Comparison of ENCODE assay signal across 21 cellular contexts in the genomic region with DNA sequence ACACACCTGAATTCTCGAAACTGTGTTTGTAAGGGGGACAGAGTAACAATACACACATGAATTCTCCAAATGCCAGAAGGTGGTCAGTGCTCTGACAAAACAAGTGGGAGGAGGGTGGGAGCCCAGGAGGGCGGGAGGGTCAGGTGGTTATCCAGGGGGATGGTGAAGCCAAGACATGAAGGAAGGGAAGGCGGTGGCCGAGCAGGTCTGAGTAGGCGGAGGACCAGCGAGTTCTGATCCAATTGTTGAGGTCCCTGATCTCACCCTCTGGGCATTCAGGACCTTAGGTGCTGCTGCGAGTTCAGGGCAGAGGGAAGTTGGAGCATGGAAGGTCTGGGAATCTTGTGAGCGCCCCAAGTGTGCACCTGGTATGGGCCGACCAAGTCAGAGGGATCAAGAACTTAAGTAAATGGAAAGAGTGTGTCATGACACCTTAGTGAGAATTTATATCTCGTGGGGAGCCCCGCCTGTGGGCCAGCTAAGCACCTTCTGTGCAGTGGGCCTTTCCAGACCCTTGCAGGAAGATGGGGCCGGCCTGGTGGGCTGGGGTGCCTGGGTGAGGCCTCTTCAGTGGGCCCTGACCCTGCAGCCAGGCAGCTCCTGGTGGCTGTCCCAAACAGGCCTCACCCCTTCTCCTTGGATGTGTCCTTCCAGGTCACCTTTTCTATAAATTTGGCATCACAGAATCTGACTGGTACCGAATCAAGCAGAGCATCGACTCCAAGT.
"Had no signal": no experiment of that assay in that cellular context is flagged by ENCODE, and none has a peak within 500 bp of the region (broad histone marks: within the 10 kb centered on the region; RNA-seq: fewer than 3 reads in every experiment).

No MANE protein-coding gene starts in this region.

- H3K27ac ChIP-seq: body of pancreas, cardiac muscle cell, left lung, prostate gland, spleen, tibial artery had no signal

- H3K9me3 Mint-ChIP-seq: activated CD4-positive, alpha-beta T cell treated with anti-CD3 and anti-CD28 coated beads, Interleukin-2, amount 10 ng/mL, durations not matched to agents 7 days and 5 days; activated CD8-positive, alpha-beta T cell treated with anti-CD3 and anti-CD28 coated beads for 36 hours; activated naive CD4-positive, alpha-beta T cell treated with anti-CD3 and anti-CD28 coated beads, Interleukin-2, amount 10 ng/mL, durations not matched to agents 7 days and 5 days had no signal

- H3K36me3 Mint-ChIP-seq: activated CD8-positive, alpha-beta memory T cell treated with anti-CD3 and anti-CD28 coated beads, Interleukin-2, amount 10 ng/mL, durations not matched to agents 7 days and 5 days; activated naive CD4-positive, alpha-beta T cell treated with anti-CD3 and anti-CD28 coated beads, Interleukin-2, amount 10 ng/mL, durations not matched to agents 7 days and 5 days had no signal

- H3K36me3 ChIP-seq: cardiac muscle cell, left lung, prostate gland, tibial artery had no signal

- H3K27me3 Mint-ChIP-seq: activated CD8-positive, alpha-beta memory T cell treated with anti-CD3 and anti-CD28 coated beads, Interleukin-2, amount 10 ng/mL, durations not matched to agents 7 days and 5 days; activated CD8-positive, alpha-beta T cell treated with anti-CD3 and anti-CD28 coated beads for 36 hours had no signal

- H3K27me3 ChIP-seq: body of pancreas, cardiac muscle cell, left lung, spleen, tibial artery had no signal

- H3K4me3 Mint-ChIP-seq: activated CD4-positive, alpha-beta T cell treated with anti-CD3 and anti-CD28 coated beads, Interleukin-2, amount 10 ng/mL, durations not matched to agents 7 days and 5 days; activated CD8-positive, alpha-beta memory T cell treated with anti-CD3 and anti-CD28 coated beads, Interleukin-2, amount 10 ng/mL, durations not matched to agents 7 days and 5 days; activated CD8-positive, alpha-beta T cell treated with anti-CD3 and anti-CD28 coated beads for 36 hours; activated naive CD4-positive, alpha-beta T cell treated with anti-CD3 and anti-CD28 coated beads, Interleukin-2, amount 10 ng/mL, durations not matched to agents 7 days and 5 days had no signal

- H3K9me3 ChIP-seq: body of pancreas, left lung, mucosa of descending colon, prostate gland, spleen, tibial artery had no signal

- H3K4me1 Mint-ChIP-seq: activated CD8-positive, alpha-beta memory T cell treated with anti-CD3 and anti-CD28 coated beads, Interleukin-2, amount 10 ng/mL, durations not matched to agents 7 days and 5 days had no signal

- H3K4me1 ChIP-seq: prostate gland, tibial artery had no signal

- ATAC-seq: activated CD8-positive, alpha-beta memory T cell treated with anti-CD3 and anti-CD28 coated beads, Interleukin-2, amount 10 ng/mL, durations not matched to agents 7 days and 5 days; activated CD8-positive, alpha-beta T cell treated with anti-CD3 and anti-CD28 coated beads for 36 hours; body of pancreas; left lung; mucosa of descending colon had no signal

- H3K27ac Mint-ChIP-seq: activated CD4-positive, alpha-beta T cell treated with anti-CD3 and anti-CD28 coated beads, Interleukin-2, amount 10 ng/mL, durations not matched to agents 7 days and 5 days; activated CD8-positive, alpha-beta memory T cell treated with anti-CD3 and anti-CD28 coated beads, Interleukin-2, amount 10 ng/mL, durations not matched to agents 7 days and 5 days; activated CD8-positive, alpha-beta T cell treated with anti-CD3 and anti-CD28 coated beads for 36 hours; activated naive CD4-positive, alpha-beta T cell treated with anti-CD3 and anti-CD28 coated beads, Interleukin-2, amount 10 ng/mL, durations not matched to agents 7 days and 5 days had no signal

- H3K4me3 ChIP-seq: body of pancreas, cardiac muscle cell, left lung, mucosa of descending colon, prostate gland, spleen, tibial artery had no signal

- DNase-seq: activated CD4-positive, alpha-beta T cell treated with anti-CD3 and anti-CD28 coated beads, Interleukin-2, amount 10 ng/mL, durations not matched to agents 7 days and 5 days; activated CD4-positive, CD25-positive, alpha-beta regulatory T cell treated with anti-CD3 and anti-CD28 coated beads, Interleukin-2, amount 50 U/mL, for 72 hours; activated CD8-positive, alpha-beta memory T cell treated with anti-CD3 and anti-CD28 coated beads, Interleukin-2, amount 10 ng/mL, durations not matched to agents 7 days and 5 days; activated CD8-positive, alpha-beta T cell treated with anti-CD3 and anti-CD28 coated beads for 36 hours; activated effector memory CD4-positive, alpha-beta T cell treated with anti-CD3 and anti-CD28 coated beads, Interleukin-2, amount 50 U/mL, for 16 hours; activated naive CD4-positive, alpha-beta T cell treated with anti-CD3 and anti-CD28 coated beads, Interleukin-2, amount 10 ng/mL, durations not matched to agents 7 days and 5 days; activated T-cell treated with anti-CD3 and anti-CD28 coated beads for 4 hours; body of pancreas; erythroblast; foreskin fibroblast; mammary epithelial cell; mucosa of descending colon; spleen; stimulated activated CD4-positive, alpha-beta T cell treated with anti-CD3 and anti-CD28 coated beads, Interleukin-4, amount 100 ng/mL, for 24 hours; stimulated activated naive CD4-positive, alpha-beta T cell treated with Interleukin-2 at 50 U/mL for 16 hours; substantia nigra; T-helper 2 cell; tibial artery had no signal
